Comparison of ENCODE assay signal across 8 cellular contexts in genomic region chr10:73060738-73061635, GRCh38. TPM values are rescaled to one million over a fixed set of nuclear protein-coding genes. Genes with fewer than 3 reads are reported as not detected.
DNase-seq lines count a peak whose midpoint lies in the region; ATAC-seq, FAIRE-seq and TF ChIP-seq lines count a peak whose summit lies in the region.

No MANE protein-coding gene starts in this region.

- no peaks in the 10 kb centered on the region for H3K4me1 ChIP-seq in OCI-LY1 (ENCODE audit: insufficient read depth, low read length, severe bottlenecking)
- peaks cover 9% of the 10 kb centered on the region for H3K4me1 ChIP-seq in endothelial cell of umbilical vein (ENCODE audit: control insufficient read depth, extremely low read depth, insufficient read depth, low read length)

- no peak for ATAC-seq in HG03039 (IDR thresholded peaks at IDR 0.05; ENCODE audit: unreplicated experiment)

- H3F3A ChIP-seq in OCI-LY1 (ENCODE audit: insufficient read depth, low read length) = no peaks in the 10 kb centered on the region

- peak; percentile 66 for FAIRE-seq in endothelial cell of umbilical vein (lab: Jason Lieb, UNC)

- DNase-seq in CMK (ENCODE audit: low read depth) = peak; percentile 11
- DNase-seq in GM20000 (ENCODE audit: low spot score) = peak; percentile 16
- peak; percentile 59 for DNase-seq in endothelial cell of umbilical vein (ENCODE audit: low read depth, low spot score)
- DNase-seq in NK-92 treated with Interleukin-12 subunit alpha and Interleukin-12 subunit beta, amount 100 ng/mL, for 24 hours (lab: John Stamatoyannopoulos, UW) = no peak
- no peak for DNase-seq in activated T-cell treated with anti-CD3 and anti-CD28 coated beads for 4 hours

- intact Hi-C loops in endothelial cell of umbilical vein (cut with micrococcal nuclease) = loop anchor here (1.0 to 2.0 kb wide), 4 partner anchors 186 to 697 kb away; partner anchors contain the start of gene MCU

- H3K9ac ChIP-seq in OCI-LY1 (ENCODE audit: low read length) (no peak overlapping the region), endothelial cell of umbilical vein (replicated peaks; ENCODE audit: extremely low read depth, insufficient read depth, low read length) (no peak overlapping the region)

- H4K20me1 ChIP-seq in OCI-LY1 (ENCODE audit: insufficient read depth, low read length) (no peaks in the 10 kb centered on the region), endothelial cell of umbilical vein (replicated peaks; ENCODE audit: control insufficient read depth, extremely low read depth, insufficient read depth, low read length) (no peaks in the 10 kb centered on the region)

- H3K4me3 ChIP-seq in OCI-LY1 (ENCODE audit: low read depth, low read length, poor library complexity, severe bottlenecking) (no peak overlapping the region), endothelial cell of umbilical vein (replicated peaks in 1 of 3; ENCODE audit: insufficient read depth in 1 of 3, low read depth in 1 of 3, low read length in 3 of 3) (no peak overlapping the region)

- H3K79me2 ChIP-seq in OCI-LY1 (ENCODE audit: insufficient read depth, low read length) (no peaks in the 10 kb centered on the region), endothelial cell of umbilical vein (ENCODE audit: control insufficient read depth, insufficient read depth, low read length) (no peaks in the 10 kb centered on the region)

- no peak overlapping the region for H3K4me2 ChIP-seq in OCI-LY1 (ENCODE audit: low read length)
- no peak overlapping the region for H3K4me2 ChIP-seq in endothelial cell of umbilical vein (ENCODE audit: insufficient read depth, low read length)

- H3K27ac ChIP-seq in OCI-LY1 (ENCODE audit: low read depth, low read length, poor library complexity, severe bottlenecking) = no peak overlapping the region
- no peak overlapping the region for H3K27ac ChIP-seq in endothelial cell of umbilical vein (ENCODE audit: insufficient read depth, low read depth, low read length)

- H3K9me1 ChIP-seq in endothelial cell of umbilical vein (replicated peaks; ENCODE audit: control insufficient read depth, extremely low read depth, insufficient read depth, low read length) = no peaks in the 10 kb centered on the region

- POLR2A ChIA-PET in endothelial cell of umbilical vein (lab: Charles Lee) = no interaction called here

- H3K36me3 Mint-ChIP-seq in nephron (ENCODE audit: low read depth) = peaks cover 54% of the 10 kb centered on the region

- H3K36me3 ChIP-seq in OCI-LY1 (ENCODE audit: insufficient read depth, low read length) (peaks cover 29% of the 10 kb centered on the region; the same call in 1 of the 2 replicates), endothelial cell of umbilical vein (ENCODE audit: control insufficient read depth in 2 of 2, extremely low read depth in 1 of 2, insufficient read depth in 2 of 2, low read length in 2 of 2) (peaks cover 0 to 2% of the 10 kb centered on the region in 2 experiments)

- H3K4me3 Mint-ChIP-seq in nephron = no peak overlapping the region

- H3K9me3 Mint-ChIP-seq in nephron = no peaks in the 10 kb centered on the region

- H2AFZ ChIP-seq in OCI-LY1 (ENCODE audit: low read length) (no peak overlapping the region), endothelial cell of umbilical vein (ENCODE audit: low read depth, low read length) (no peak overlapping the region)

- CTCF ChIA-PET in endothelial cell of umbilical vein (lab: Charles Lee) = interaction anchor here (0.6 to 3.5 kb wide), 57 partner anchors 9 to 700 kb away, joined by 3 to 30 read pairs (median 4); partner anchors contain the start of genes ECD, FAM149B1, MICU1 and NUDT13

- no peak for TF ChIP-seq POLR2A in endothelial cell of umbilical vein (IDR thresholded peaks at IDR 0.05; ENCODE audit: low read depth, low read length)

- no peaks in the 10 kb centered on the region for H3K4me1 Mint-ChIP-seq in nephron

- no peaks in the 10 kb centered on the region for H3K27me3 Mint-ChIP-seq in nephron (ENCODE audit: low read depth)

- no peaks in the 10 kb centered on the region for H3K9me2 ChIP-seq in OCI-LY1 (ENCODE audit: low read depth, low read length)

- H3K27me3 ChIP-seq in OCI-LY1 (ENCODE audit: insufficient read depth, low read length) = no peaks in the 10 kb centered on the region
- H3K27me3 ChIP-seq in endothelial cell of umbilical vein (ENCODE audit: control insufficient read depth in 2 of 2, insufficient read depth in 2 of 2, low read length in 2 of 2) = no peaks in the 10 kb centered on the region

- peak overlapping the region in 1 of 3 experiments; percentile 44 for H3K27ac Mint-ChIP-seq in nephron

- H3K9me3 ChIP-seq in OCI-LY1 (ENCODE audit: low read length) (no peaks in the 10 kb centered on the region), endothelial cell of umbilical vein (replicated peaks; ENCODE audit: control insufficient read depth, insufficient read depth, low read length) (no peaks in the 10 kb centered on the region)

- TF ChIP-seq CTCF in GM20000 (IDR thresholded peaks at IDR 0.05; ENCODE audit: extremely low read depth, missing control alignments) = peak; percentile 5
- TF ChIP-seq CTCF in OCI-LY1 (IDR thresholded peaks at IDR 0.05; ENCODE audit: low read length) = peak; percentile 64; the same call in 1 of the 2 replicates
- TF ChIP-seq CTCF in endothelial cell of umbilical vein (IDR thresholded peaks at IDR 0.05; ENCODE audit: extremely low read depth in 1 of 2, insufficient read depth in 1 of 2, low read depth in 1 of 2, low read length in 2 of 2) = peak in 1 of 2 donors; percentile 40
- peak; percentile 11 to 40 (median 18) for TF ChIP-seq CTCF in nephron (IDR thresholded peaks at IDR 0.05; ENCODE audit: unreplicated experiment in 3 of 3)

- dilution Hi-C loops in endothelial cell of umbilical vein (cut with MboI; ENCODE audit: extremely low pct_ligation_motif_present, low sequenced_read_pairs) = no loop called here

- BruUV-seq in endothelial cell of umbilical vein (replicated peaks; lab: Mats Ljungman, UMichigan) = no TSS peak

TF ChIP-seq in endothelial cell of umbilical vein, 7 proteins besides CTCF, POLR2A, EP300 and RAD21:
- TF ChIP-seq MAX (IDR thresholded peaks at IDR 0.05; ENCODE audit: insufficient read depth, insufficient read length) (no peak), MYC (IDR thresholded peaks at IDR 0.05; ENCODE audit: low read depth, low read length) (no peak), FOS (IDR thresholded peaks at IDR 0.05; ENCODE audit: borderline replicate concordance, insufficient read depth, low read length) (no peak), EZH2 (IDR thresholded peaks at IDR 0.05; ENCODE audit: borderline replicate concordance, low read depth, low read length, severe bottlenecking) (no peak), POLR2AphosphoS5 (IDR thresholded peaks at IDR 0.05; ENCODE audit: insufficient read depth, low read depth, low read length) (no peak), JUN (IDR thresholded peaks at IDR 0.05; ENCODE audit: borderline replicate concordance, insufficient read depth, insufficient read length, low read depth) (no peak), GATA2 (IDR thresholded peaks at IDR 0.05; ENCODE audit: insufficient read depth, insufficient read length, low read depth, low read length) (no peak)

RNA-seq across cellular contexts. Expression of gene P4HA1, which starts 35.7 kb away (rescaled TPM):
- 29.0 and 29.1 TPM in 2 replicates for total RNA-seq in endothelial cell of umbilical vein
- 10.1 and 14.3 TPM in 2 replicates for polyA plus RNA-seq in endothelial cell of umbilical vein
- polyA plus RNA-seq in endothelial cell of umbilical vein (2011; cell fraction: cytosol; rRNA removed) = 16.1 and 16.5 TPM in 2 replicates
- 14.5 and 20.5 TPM in 2 replicates for polyA plus RNA-seq in endothelial cell of umbilical vein (2011; cell fraction: nucleus; rRNA removed)
- polyA plus RNA-seq in endothelial cell of umbilical vein (2012) = 34.4 and 35.4 TPM in 2 replicates
- polyA minus RNA-seq in endothelial cell of umbilical vein = 11.6 and 14.9 TPM in 2 replicates
- polyA minus RNA-seq in endothelial cell of umbilical vein (2011; cell fraction: cytosol; rRNA and poly(A)+ RNA removed) = 7.0 TPM
- polyA minus RNA-seq in endothelial cell of umbilical vein (2011; cell fraction: nucleus; rRNA and poly(A)+ RNA removed) = 13.7 and 17.5 TPM in 2 replicates

RNA-seq across cellular contexts. Expression of gene NUDT13, which starts 49.3 kb away (rescaled TPM):
- 2.3 and 2.6 TPM in 2 replicates for total RNA-seq in endothelial cell of umbilical vein
- 0.92 and 1.6 TPM in 2 replicates for polyA plus RNA-seq in endothelial cell of umbilical vein
- polyA plus RNA-seq in endothelial cell of umbilical vein (2011; cell fraction: cytosol; rRNA removed) = 1.3 and 1.9 TPM in 2 replicates
- polyA plus RNA-seq in endothelial cell of umbilical vein (2011; cell fraction: nucleus; rRNA removed) = 2.9 and 4.5 TPM in 2 replicates
- 2.0 and 2.5 TPM in 2 replicates for polyA plus RNA-seq in endothelial cell of umbilical vein (2012)
- polyA minus RNA-seq in endothelial cell of umbilical vein = 0.36 and 1.0 TPM in 2 replicates
- not detected for polyA minus RNA-seq in endothelial cell of umbilical vein (2011; cell fraction: cytosol; rRNA and poly(A)+ RNA removed)
- 0.53 and 2.4 TPM in 2 replicates for polyA minus RNA-seq in endothelial cell of umbilical vein (2011; cell fraction: nucleus; rRNA and poly(A)+ RNA removed)

Comparison
In these comparisons a context has a peak if more than half of its experiments do, and no peak if none do; other contexts are left out.
1. DNase-seq: peak in CMK (single experiment), GM20000 (single experiment) and endothelial cell of umbilical vein (single experiment); none in NK-92 treated with Interleukin-12 subunit alpha and Interleukin-12 subunit beta, amount 100 ng/mL, for 24 hours (single experiment) and activated T-cell treated with anti-CD3 and anti-CD28 coated beads for 4 hours (single experiment).